Comparison of ENCODE assay signal across 1 cellular context in the genomic region with DNA sequence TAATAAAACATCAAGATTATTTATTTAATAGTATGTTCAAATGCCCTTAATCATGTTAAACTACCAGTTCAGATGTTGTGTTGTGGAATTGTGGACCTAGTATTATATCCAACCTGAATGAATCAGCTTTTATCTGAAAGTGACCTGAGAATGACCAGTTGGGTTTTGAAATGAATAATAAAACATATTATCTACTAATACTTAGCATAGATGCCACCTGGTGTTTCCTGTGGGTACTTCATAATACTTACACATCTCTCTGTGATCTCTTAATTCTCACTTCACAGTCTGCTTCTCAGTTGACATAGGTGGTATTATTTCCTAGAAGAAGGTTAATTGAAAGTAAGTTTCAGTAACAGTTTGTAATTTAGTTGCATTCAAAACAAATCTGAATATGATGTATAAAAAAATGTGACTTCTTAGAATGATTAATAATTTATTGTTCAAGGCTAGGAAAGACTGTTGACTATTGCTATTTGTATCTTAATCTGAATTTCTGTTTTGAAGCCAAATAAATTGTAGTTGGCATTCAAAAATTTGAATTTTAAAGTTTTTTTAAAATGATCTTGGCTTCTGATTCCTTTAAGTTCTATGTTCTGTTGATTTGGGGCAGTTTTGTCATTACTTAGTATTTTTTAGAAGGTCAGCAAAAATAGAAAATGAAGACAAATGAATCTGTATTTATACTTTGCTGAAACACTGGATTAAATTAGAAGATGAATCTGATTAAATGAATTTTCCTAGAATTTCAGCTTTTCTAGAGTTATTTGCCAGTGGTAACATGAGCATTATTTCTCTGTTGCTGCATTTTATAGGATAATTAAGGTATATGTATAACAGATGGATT.
TF ChIP-seq lines count a peak whose summit lies in the region.

No MANE protein-coding gene starts in this region.

TF ChIP-seq in endothelial cell of umbilical vein, 7 proteins besides CTCF, POLR2A, EP300 and RAD21:
- TF ChIP-seq, protein P1, sequence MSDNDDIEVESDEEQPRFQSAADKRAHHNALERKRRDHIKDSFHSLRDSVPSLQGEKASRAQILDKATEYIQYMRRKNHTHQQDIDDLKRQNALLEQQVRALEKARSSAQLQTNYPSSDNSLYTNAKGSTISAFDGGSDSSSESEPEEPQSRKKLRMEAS (IDR thresholded peaks at IDR 0.05; ENCODE audit: insufficient read depth, insufficient read length): no peak
- no peak for TF ChIP-seq FOS (IDR thresholded peaks at IDR 0.05; ENCODE audit: borderline replicate concordance, insufficient read depth, low read length)
- TF ChIP-seq EZH2 (IDR thresholded peaks at IDR 0.05; ENCODE audit: borderline replicate concordance, low read depth, low read length, severe bottlenecking): no peak
- no peak for TF ChIP-seq JUN (IDR thresholded peaks at IDR 0.05; ENCODE audit: borderline replicate concordance, insufficient read depth, insufficient read length, low read depth)
- no peak for TF ChIP-seq POLR2AphosphoS5 (IDR thresholded peaks at IDR 0.05; ENCODE audit: insufficient read depth, low read depth, low read length)
- TF ChIP-seq MYC (IDR thresholded peaks at IDR 0.05; ENCODE audit: low read depth, low read length): no peak
- TF ChIP-seq GATA2 (IDR thresholded peaks at IDR 0.05; ENCODE audit: insufficient read depth, insufficient read length, low read depth, low read length): no peak
